17 cellular contexts compared by ENCODE assay signal in genomic region chr3:174287601-174288180, GRCh38.
"Had no signal": no experiment of that assay in that cellular context is flagged by ENCODE, and none has a peak within 500 bp of the region (broad histone marks: within the 10 kb centered on the region; RNA-seq: fewer than 3 reads in every experiment).

No MANE protein-coding gene starts in this region.

- H3K4me3 ChIP-seq: adrenal gland, ascending aorta, esophagus muscularis mucosa, lung, ovary, prostate gland, right atrium auricular region, thyroid gland, upper lobe of right lung had no signal

- DNase-seq: activated T-cell treated with anti-CD3 and anti-CD28 coated beads, Interleukin-2, amount 50 U/mL, for 1 hour; adrenal gland; brain microvascular endothelial cell; caudate nucleus; effector memory CD4-positive, alpha-beta T cell; immature natural killer cell; natural killer cell; ovary; substantia nigra; T-helper 9 cell; thyroid gland; upper lobe of right lung had no signal

- H3K4me1 ChIP-seq: adrenal gland, ascending aorta, esophagus muscularis mucosa, prostate gland, right atrium auricular region, thyroid gland, upper lobe of right lung had no signal

- H3K27me3 ChIP-seq: adrenal gland, ascending aorta, brain microvascular endothelial cell, esophagus muscularis mucosa, ovary, right atrium auricular region, thyroid gland, upper lobe of right lung had no signal

- H3K27ac ChIP-seq: adrenal gland, ascending aorta, brain microvascular endothelial cell, esophagus muscularis mucosa, ovary, prostate gland, right atrium auricular region, thyroid gland, upper lobe of right lung had no signal

- H3K36me3 ChIP-seq: adrenal gland, ascending aorta, brain microvascular endothelial cell, esophagus muscularis mucosa, ovary, prostate gland, right atrium auricular region, thyroid gland, upper lobe of right lung had no signal

- H3K9me3 ChIP-seq: adrenal gland, ascending aorta, esophagus muscularis mucosa, ovary, prostate gland, right atrium auricular region, thyroid gland, upper lobe of right lung had no signal
